Comparison of ENCODE assay signal across 25 cellular contexts in the genomic region with DNA sequence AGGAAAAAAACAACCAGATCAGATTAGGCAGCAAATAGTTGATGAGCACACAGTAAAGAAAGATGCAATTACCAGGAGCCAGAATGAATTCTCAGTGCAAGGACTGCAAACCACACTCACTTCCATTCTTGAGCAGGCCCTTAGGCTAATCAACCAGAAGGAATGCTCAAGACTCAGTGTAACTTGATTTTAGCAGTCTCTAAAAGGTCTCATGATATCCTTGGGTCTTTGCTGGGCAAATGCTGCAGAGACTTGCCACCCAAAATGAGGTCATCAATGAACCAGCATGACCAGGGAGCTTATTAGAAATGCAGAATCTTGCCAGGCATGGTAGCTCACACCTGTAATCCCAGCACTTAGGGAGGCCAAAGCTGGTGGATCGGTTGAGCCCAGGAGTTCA. TPM values are rescaled to one million over a fixed set of nuclear protein-coding genes. Genes with fewer than 3 reads are reported as not detected.
"Had no signal": no experiment of that assay in that cellular context is flagged by ENCODE, and none has a peak within 500 bp of the region (broad histone marks: within the 10 kb centered on the region; RNA-seq: fewer than 3 reads in every experiment).

No MANE protein-coding gene starts in this region.

- H3K9me3 ChIP-seq: heart right ventricle, mucosa of descending colon, right atrium auricular region, sigmoid colon, testis, tibial nerve, upper lobe of right lung, vagina had no signal

- H3K27ac ChIP-seq: heart right ventricle, right atrium auricular region, sigmoid colon, skin epidermis, testis, tibial nerve, upper lobe of right lung, vagina had no signal

- H3K27me3 ChIP-seq: heart right ventricle, right atrium auricular region, sigmoid colon, testis, tibial nerve, upper lobe of right lung, vagina had no signal

- FAIRE-seq: endometrium, frontal cortex, islet of Langerhans had no signal

- H3K4me1 ChIP-seq: right atrium auricular region, sigmoid colon, testis, tibial nerve, upper lobe of right lung, vagina had no signal

- H3K4me3 ChIP-seq: heart right ventricle, mucosa of descending colon, right atrium auricular region, sigmoid colon, skin epidermis, testis, tibial nerve, upper lobe of right lung, vagina had no signal

- H3K36me3 ChIP-seq: heart right ventricle, right atrium auricular region, sigmoid colon, tibial nerve, upper lobe of right lung, vagina had no signal

- ATAC-seq: heart right ventricle; left colon; left ventricle myocardium superior; mucosa of descending colon; natural killer cell; stimulated activated naive B cell treated with anti-CD40 and anti-IgM and Interleukin-4, amounts not matched to agents 10 μg/mL and 1 μg/mL and 100 μg/mL, for 72 hours; stimulated activated naive CD8-positive, alpha-beta T cell treated with anti-CD3 and anti-CD28 coated beads, Interleukin-15, amount 100 ng/mL, for 72 hours; upper lobe of right lung had no signal

- DNase-seq: effector memory CD4-positive, alpha-beta T cell; heart right ventricle; hypothalamus; left colon; left ventricle myocardium superior; mucosa of descending colon; natural killer cell; posterior cingulate gyrus; sigmoid colon; stimulated activated CD4-positive, alpha-beta T cell treated with anti-CD3 and anti-CD28 coated beads, Interleukin-2, amount 100 ng/mL, for 24 hours; stimulated activated CD4-positive, alpha-beta T cell treated with anti-CD3 and anti-CD28 coated beads, Interleukin-4, amount 100 ng/mL, for 4 hours; stimulated activated naive B cell treated with anti-CD40 and anti-IgM and Interleukin-4, amounts not matched to agents 10 μg/mL and 1 μg/mL and 100 μg/mL, for 72 hours; stimulated activated naive CD8-positive, alpha-beta T cell treated with anti-CD3 and anti-CD28 coated beads, Interleukin-15, amount 100 ng/mL, for 72 hours; testis; upper lobe of right lung had no signal

RNA-seq across cellular contexts. Expression of gene FRRS1L, which starts 27.2 kb away (rescaled TPM):
- total RNA-seq: lung microvascular endothelial cell, myocyte, natural killer cell, pulmonary artery endothelial cell had no signal
